In the genomic region with DNA sequence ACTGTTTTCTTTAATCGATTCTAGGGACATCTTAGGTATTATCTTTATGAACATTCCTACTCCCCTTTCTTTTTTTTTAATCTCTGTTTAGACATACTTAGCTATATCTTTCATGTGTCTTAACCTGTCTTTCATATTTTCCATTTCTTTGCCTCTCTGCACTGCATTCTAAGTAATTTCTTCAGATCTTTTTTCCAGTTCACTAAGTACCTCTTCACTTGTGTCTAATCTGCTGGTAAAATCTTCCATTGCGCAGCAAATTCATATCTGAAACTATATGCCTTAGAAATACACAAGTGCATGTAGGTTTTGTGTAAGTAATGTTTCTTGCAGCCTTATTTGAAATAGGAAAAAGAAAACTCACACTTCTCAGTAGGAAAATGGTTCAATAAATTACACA, we compare ENCODE assay signal across 28 cellular contexts.
"Had no signal": no experiment of that assay in that cellular context is flagged by ENCODE, and none has a peak within 500 bp of the region (broad histone marks: within the 10 kb centered on the region; RNA-seq: fewer than 3 reads in every experiment).

No MANE protein-coding gene starts in this region.

- H3K4me3 ChIP-seq: neural progenitor cell, ovary, psoas muscle, right lobe of liver, sigmoid colon, stomach, thoracic aorta, thyroid gland, tibial nerve, upper lobe of left lung, vagina had no signal

- ATAC-seq: naive thymus-derived CD8-positive, alpha-beta T cell; natural killer cell treated with Interleukin-12 subunit alpha and Interleukin-12 subunit beta and Interleukin-15 and Interleukin-18, amount 100 ng/mL, for 72 hours; psoas muscle; right cardiac atrium; right lobe of liver; stimulated activated effector memory CD8-positive, alpha-beta T cell treated with anti-CD3 and anti-CD28 coated beads, Interleukin-12 subunit alpha, Interleukin-12 subunit beta, amount 100 ng/mL, for 72 hours; stimulated activated naive B cell treated with anti-CD40 and anti-IgM and Interleukin-4, amounts not matched to agents 10 μg/mL and 1 μg/mL and 100 μg/mL, for 72 hours had no signal

- H3K9me3 ChIP-seq: ovary, psoas muscle, right lobe of liver, sigmoid colon, stomach, thoracic aorta, thyroid gland, upper lobe of left lung, vagina had no signal

- H3K4me1 ChIP-seq: parathyroid adenoma, psoas muscle, right lobe of liver, tibial nerve, upper lobe of left lung, vagina had no signal

- H3K4me2 ChIP-seq: neural progenitor cell had no signal

- H3K9ac ChIP-seq: neural progenitor cell, parathyroid adenoma had no signal

- FAIRE-seq: urothelium cell line had no signal

- H2AFZ ChIP-seq: neural progenitor cell, parathyroid adenoma had no signal

- H3K27me3 ChIP-seq: neural progenitor cell, ovary, right lobe of liver, sigmoid colon, stomach, thyroid gland, tibial nerve, upper lobe of left lung, vagina had no signal

- DNase-seq: naive thymus-derived CD8-positive, alpha-beta T cell; nephron progenitor cell; occipital lobe; ovary; posterior cingulate gyrus; psoas muscle; right cardiac atrium; right lobe of liver; sigmoid colon; small intestine; stimulated activated CD4-positive, alpha-beta T cell treated with anti-CD3 and anti-CD28 coated beads, Interleukin-15, amount 100 ng/mL, for 24 hours; stimulated activated CD4-positive, alpha-beta T cell treated with anti-CD3 and anti-CD28 coated beads, Interleukin-2, amount 100 ng/mL, for 24 hours; stimulated activated CD4-positive, alpha-beta T cell treated with anti-CD3 and anti-CD28 coated beads, Interleukin-2, amount 100 ng/mL, for 48 hours; stimulated activated CD4-positive, alpha-beta T cell treated with anti-CD3 and anti-CD28 coated beads, Interleukin-4, amount 100 ng/mL, for 24 hours; stimulated activated naive B cell treated with anti-CD40 and anti-IgM and Interleukin-4, amounts not matched to agents 10 μg/mL and 1 μg/mL and 100 μg/mL, for 72 hours; stimulated activated naive CD4-positive, alpha-beta T cell treated with Interleukin-2 at 50 U/mL for 16 hours; stomach; thyroid gland; trophoblast cell; upper lobe of left lung had no signal

- H3K36me3 ChIP-seq: neural progenitor cell, ovary, right lobe of liver, sigmoid colon, stomach, thoracic aorta, thyroid gland, tibial nerve, upper lobe of left lung, vagina had no signal

- H3K27ac ChIP-seq: neural progenitor cell, ovary, parathyroid adenoma, psoas muscle, right lobe of liver, sigmoid colon, thoracic aorta, thyroid gland, tibial nerve, upper lobe of left lung, vagina had no signal

- H3K79me2 ChIP-seq: parathyroid adenoma had no signal
